In genomic region chr6:141141870-141142269, GRCh38 we compare ENCODE assay signal across 19 cellular contexts.
DNase-seq lines count a peak whose midpoint lies in the region; ATAC-seq and TF ChIP-seq lines count a peak whose summit lies in the region.
"Had no signal": no experiment of that assay in that cellular context is flagged by ENCODE, and none has a peak within 500 bp of the region (broad histone marks: within the 10 kb centered on the region; RNA-seq: fewer than 3 reads in every experiment).

No MANE protein-coding gene starts in this region.

- no peak for ATAC-seq in HG02642 (IDR thresholded peaks at IDR 0.05; ENCODE audit: poor library complexity, unreplicated experiment)

- H4K20me1 ChIP-seq in MM.1S (ENCODE audit: insufficient read depth, low read length), result no peaks in the 10 kb centered on the region

- H3K4me2 ChIP-seq in MM.1S (ENCODE audit: low read depth, low read length), result 0 out of 2 replicates have a peak overlapping the region, but pooled peaks have one; percentile 29

- H3K79me2 ChIP-seq in ACC112 (ENCODE audit: control insufficient read depth, insufficient read depth, low read length, unreplicated experiment) (no peaks in the 10 kb centered on the region), MM.1S (ENCODE audit: low read length) (no peaks in the 10 kb centered on the region)

- H3K27ac ChIP-seq in ACC112 (ENCODE audit: low read depth, low read length) (no peak overlapping the region), MM.1S (ENCODE audit: low read length) (no peak overlapping the region), SK-N-MC (peak overlapping the region; percentile 70), ascending aorta (peak overlapping the region; percentile 3 to 7)
- H3K27ac ChIP-seq: 22Rv1 had no signal

- intact Hi-C loops in ascending aorta (cut with DNase I), result no loop called here

- TF ChIP-seq CTCF in MM.1S (IDR thresholded peaks at IDR 0.05; ENCODE audit: low read length) (no peak), ascending aorta (IDR thresholded peaks at IDR 0.05) (no peak)

- no peak overlapping the region for H3K4me3 ChIP-seq in ACC112 (ENCODE audit: low read depth, low read length)
- H3K4me3 ChIP-seq in MM.1S (ENCODE audit: low read length), result no peak overlapping the region
- H3K4me3 ChIP-seq in SK-N-MC, result no peak overlapping the region
- no peak overlapping the region for H3K4me3 ChIP-seq in ascending aorta
- H3K4me3 ChIP-seq: HAP-1 had no signal

- H3K27me3 ChIP-seq in ACC112 (ENCODE audit: insufficient read depth, low read length), result no peaks in the 10 kb centered on the region
- H3K27me3 ChIP-seq in MM.1S (replicated peaks; ENCODE audit: insufficient read depth, low read length), result no peaks in the 10 kb centered on the region
- H3K27me3 ChIP-seq in ascending aorta, result no peaks in the 10 kb centered on the region

- no peaks in the 10 kb centered on the region for H3K36me3 ChIP-seq in ACC112 (ENCODE audit: insufficient read depth, low read length)
- H3K36me3 ChIP-seq in MM.1S (replicated peaks; ENCODE audit: insufficient read depth, low read length), result no peaks in the 10 kb centered on the region
- H3K36me3 ChIP-seq in SK-N-MC (ENCODE audit: insufficient read depth, low read length), result no peaks in the 10 kb centered on the region
- H3K36me3 ChIP-seq in ascending aorta, result no peaks in the 10 kb centered on the region
- H3K36me3 ChIP-seq: HAP-1 had no signal

- H3K9me2 ChIP-seq in MM.1S (replicated peaks; ENCODE audit: insufficient read depth, low read length), result no peaks in the 10 kb centered on the region

- peak overlapping the region; percentile 15 for H2AFZ ChIP-seq in ACC112 (ENCODE audit: low read length, unreplicated experiment)
- no peak overlapping the region for H2AFZ ChIP-seq in MM.1S (ENCODE audit: low read length)

- H3K9ac ChIP-seq in MM.1S (ENCODE audit: low read length), result no peak overlapping the region
- no peak overlapping the region for H3K9ac ChIP-seq in SK-N-MC (ENCODE audit: insufficient read length)

- no peaks in the 10 kb centered on the region for H3K4me1 ChIP-seq in ACC112 (ENCODE audit: control insufficient read depth, insufficient read depth, low read length, unreplicated experiment)
- H3K4me1 ChIP-seq in MM.1S (ENCODE audit: low read length), result peaks cover 19% of the 10 kb centered on the region
- H3K4me1 ChIP-seq in ascending aorta, result peaks cover 0 to 2% of the 10 kb centered on the region in 2 donors
- H3K4me1 ChIP-seq: HAP-1 had no signal

- H3K9me3 ChIP-seq in MM.1S (replicated peaks; ENCODE audit: insufficient read depth, low read length), result no peaks in the 10 kb centered on the region
- no peaks in the 10 kb centered on the region for H3K9me3 ChIP-seq in SK-N-MC (ENCODE audit: low read depth, low read length)
- no peaks in the 10 kb centered on the region for H3K9me3 ChIP-seq in ascending aorta
- H3K9me3 ChIP-seq: HAP-1 had no signal

- H3F3A ChIP-seq in MM.1S (ENCODE audit: insufficient read depth, low read length), result no peaks in the 10 kb centered on the region

- DNase-seq in MM.1S (no peak), SK-N-MC (ENCODE audit: low read depth, low spot score) (no peak), ascending aorta (ENCODE audit: low spot score in 2 of 2) (no peak), KBM-7 (no peak), AG08396 (ENCODE audit: low spot score) (no peak)
- no peak for DNase-seq in NK-92 treated with Interleukin-12 subunit alpha and Interleukin-12 subunit beta, amount 100 ng/mL, for 24 hours (lab: John Stamatoyannopoulos, UW)
- DNase-seq: ACHN; C1 segment of cervical spinal cord; Calu3; CD4-positive, alpha-beta memory T cell; COR-L47; DMS53; DMS79 treated with DMSO at 0.1 percent for 48 hours; GOT3; HFFc6 had no signal

- in situ Hi-C loops in KBM-7 (cut with MboI; ENCODE audit: low pct_unique_long_range_greater_than_20kb, low sequenced_read_pairs), result no loop called here

Comparison
In these comparisons a context has a peak if more than half of its experiments do, and no peak if none do; other contexts are left out.
1. H3K27ac ChIP-seq: peak in SK-N-MC (single experiment) and ascending aorta (2 of 2); none in ACC112 (single experiment) and MM.1S (single experiment).